In the genomic region with DNA sequence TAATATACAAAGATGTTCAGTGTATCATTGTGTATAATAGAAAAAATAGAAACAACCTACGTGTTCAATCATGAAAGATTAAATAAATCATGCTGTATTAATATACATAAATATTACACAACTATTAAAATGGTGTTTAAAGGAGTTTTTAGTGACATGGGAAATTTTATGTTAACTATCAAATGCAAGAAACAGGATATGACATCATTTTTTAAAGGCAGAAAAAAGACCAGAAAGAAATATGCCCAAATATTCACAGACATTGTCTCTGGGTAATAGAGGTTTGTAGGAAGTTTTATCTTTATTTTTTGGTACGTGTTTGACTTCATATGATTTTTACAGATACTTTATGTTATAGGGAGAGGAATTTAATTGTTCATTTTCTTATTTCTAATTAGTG, we compare ENCODE assay signal across 7 cellular contexts. TPM values are rescaled to one million over a fixed set of nuclear protein-coding genes. Genes with fewer than 3 reads are reported as not detected.
"Had no signal": no experiment of that assay in that cellular context is flagged by ENCODE, and none has a peak within 500 bp of the region (broad histone marks: within the 10 kb centered on the region; RNA-seq: fewer than 3 reads in every experiment).

No MANE protein-coding gene starts in this region.

- FAIRE-seq: HTR-8/SVneo had no signal

- DNase-seq: GM23248, GOT3, H7, KBM-7 had no signal

- H3K4me1 ChIP-seq: HAP-1 had no signal

- H3K36me3 ChIP-seq: HAP-1 had no signal

- H3K27ac ChIP-seq: GM23248 had no signal

- H3K9me3 ChIP-seq: HAP-1 had no signal

- H3K4me3 ChIP-seq: GM23248, HAP-1 had no signal

RNA-seq across cellular contexts. Expression of a gene that starts 34.0 kb away (rescaled TPM):
- polyA plus RNA-seq: GM23248, IgD-negative memory B cell had no signal

RNA-seq across cellular contexts. Expression of a gene that starts 49.9 kb away (rescaled TPM):
- polyA plus RNA-seq: GM23248, IgD-negative memory B cell had no signal
